In the genomic region with DNA sequence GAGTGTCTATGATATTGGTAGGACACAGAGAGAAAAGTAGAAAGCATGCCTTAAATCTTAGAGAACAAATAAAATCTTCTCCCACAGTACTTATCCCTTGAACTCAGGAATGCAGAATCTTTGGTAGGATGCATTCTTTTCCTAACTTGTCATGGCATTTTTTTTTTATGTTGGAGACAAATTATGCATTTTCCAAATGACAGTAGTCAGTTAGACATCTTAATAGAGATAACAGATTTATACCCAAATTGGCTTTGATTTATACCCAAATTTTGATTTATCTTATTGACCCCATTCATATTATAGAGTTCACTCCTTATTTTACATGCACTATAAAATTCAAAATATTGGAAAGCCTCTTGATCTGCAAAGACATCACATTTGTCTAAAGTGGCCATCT, we compare ENCODE assay signal across 27 cellular contexts.
"Had no signal": no experiment of that assay in that cellular context is flagged by ENCODE, and none has a peak within 500 bp of the region (broad histone marks: within the 10 kb centered on the region; RNA-seq: fewer than 3 reads in every experiment).

No MANE protein-coding gene starts in this region.

- H3K4me1 ChIP-seq: left ventricle myocardium inferior, parathyroid adenoma, psoas muscle, right atrium auricular region, right lobe of liver, thyroid gland, transverse colon, upper lobe of left lung, vagina had no signal

- H3K4me3 ChIP-seq: hepatocyte, left ventricle myocardium inferior, lung, neural progenitor cell, psoas muscle, right atrium auricular region, right lobe of liver, skin epidermis, stomach, testis, thyroid gland, transverse colon, upper lobe of left lung, vagina had no signal

- H3K27ac ChIP-seq: hepatocyte, left ventricle myocardium inferior, neural progenitor cell, neutrophil, parathyroid adenoma, psoas muscle, right atrium auricular region, right lobe of liver, skin epidermis, stomach, testis, thyroid gland, transverse colon, upper lobe of left lung, vagina had no signal

- H3K27me3 ChIP-seq: hepatocyte, neutrophil, right atrium auricular region, right lobe of liver, stomach, testis, thyroid gland, transverse colon, upper lobe of left lung, vagina had no signal

- H3K36me3 ChIP-seq: left ventricle myocardium inferior, neural progenitor cell, neutrophil, right atrium auricular region, right lobe of liver, stomach, thyroid gland, transverse colon, upper lobe of left lung, vagina had no signal

- H3K79me2 ChIP-seq: hepatocyte, parathyroid adenoma had no signal

- DNase-seq: left ventricle myocardium inferior; mesendoderm; naive B cell; natural killer cell; nephron progenitor cell; occipital lobe; psoas muscle; right lobe of liver; stimulated activated CD4-positive, alpha-beta T cell treated with anti-CD3 and anti-CD28 coated beads, Interleukin-12 subunit alpha, Interleukin-12 subunit beta, amount 100 ng/mL, for 4 hours; stimulated activated CD4-positive, alpha-beta T cell treated with anti-CD3 and anti-CD28 coated beads, Interleukin-15, amount 100 ng/mL, for 24 hours; stimulated activated CD4-positive, alpha-beta T cell treated with anti-CD3 and anti-CD28 coated beads, Interleukin-2, amount 100 ng/mL, for 24 hours; stimulated activated CD4-positive, alpha-beta T cell treated with anti-CD3 and anti-CD28 coated beads, Interleukin-4, amount 100 ng/mL, for 1 hour; stimulated activated naive B cell treated with anti-CD40 and anti-IgM and Interleukin-4, amounts not matched to agents 10 μg/mL and 1 μg/mL and 100 μg/mL, for 72 hours; stimulated activated naive CD8-positive, alpha-beta T cell treated with anti-CD3 and anti-CD28 coated beads, Interleukin-15, Interleukin-2, amounts not matched to agents 100 U/mL and 50 U/mL, for 24 hours; stomach; testis; thyroid gland; transverse colon; upper lobe of left lung had no signal

- H3K4me2 ChIP-seq: hepatocyte, neural progenitor cell had no signal

- H3K9ac ChIP-seq: neural progenitor cell, parathyroid adenoma had no signal

- H2AFZ ChIP-seq: hepatocyte, neural progenitor cell, parathyroid adenoma had no signal

- H3K9me3 ChIP-seq: left ventricle myocardium inferior, neutrophil, psoas muscle, right atrium auricular region, right lobe of liver, stomach, testis, thyroid gland, transverse colon, upper lobe of left lung, vagina had no signal
